10 cellular contexts compared by ENCODE assay signal in the genomic region with DNA sequence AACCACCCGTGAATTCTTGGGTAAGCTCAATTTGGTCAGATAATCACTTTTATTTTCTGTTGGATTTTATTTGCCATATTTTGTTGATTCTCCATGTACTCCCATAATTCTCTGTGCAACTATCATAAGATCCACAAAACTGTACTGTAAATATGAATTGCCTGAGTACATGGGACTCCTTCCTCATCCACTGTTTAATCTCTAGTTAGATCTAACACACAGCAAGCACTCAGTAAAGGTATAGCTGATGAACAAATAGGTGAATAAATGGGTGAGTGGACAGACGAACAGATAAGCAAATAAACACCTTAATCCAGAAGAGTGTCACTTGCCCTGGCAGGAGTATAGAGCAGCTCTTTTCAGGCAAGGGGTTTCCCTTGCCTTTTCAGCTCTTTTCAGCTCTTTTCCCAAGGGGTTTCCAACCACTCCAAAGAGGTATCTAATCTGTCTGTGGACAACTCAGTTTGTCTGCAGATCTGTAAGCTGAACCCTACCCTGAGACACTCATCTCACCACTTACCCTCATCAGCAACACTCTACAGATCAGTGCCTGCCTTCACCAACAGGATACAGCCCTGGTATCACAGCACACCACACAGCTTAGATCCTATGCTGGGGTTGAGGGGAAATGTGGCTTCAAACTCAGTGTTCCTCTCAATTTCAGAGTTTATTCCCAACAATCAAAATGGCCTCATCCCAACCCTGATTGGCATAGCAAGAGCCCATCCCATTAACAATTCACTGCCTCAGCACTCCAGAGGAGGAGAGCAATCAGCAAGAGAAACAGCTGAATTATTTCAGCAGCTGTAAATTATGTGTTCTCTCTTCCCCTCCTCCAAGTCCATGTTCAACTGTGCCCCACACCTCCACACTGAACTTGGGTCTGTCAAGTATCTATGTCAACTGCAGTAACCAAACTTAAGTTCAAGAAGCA. TPM values are rescaled to one million over a fixed set of nuclear protein-coding genes. Genes with fewer than 3 reads are reported as not detected.
DNase-seq lines count a peak whose midpoint lies in the region; ATAC-seq and TF ChIP-seq lines count a peak whose summit lies in the region.
"Had no signal": no experiment of that assay in that cellular context is flagged by ENCODE, and none has a peak within 500 bp of the region (broad histone marks: within the 10 kb centered on the region; RNA-seq: fewer than 3 reads in every experiment).

No MANE protein-coding gene starts in this region.

- POLR2A ChIA-PET in activated CD8-positive, alpha-beta T cell treated with anti-CD3 and anti-CD28 coated beads for 36 hours (lab: Charles Lee) = interaction anchor here (1.2 to 1.5 kb wide), 2 partner anchors 13 to 146 kb away, joined by 3 read pairs; partner anchors contain the start of gene MATR3
- POLR2A ChIA-PET in activated CD8-positive, alpha-beta T cell treated with anti-CD3 and anti-CD28 coated beads, Interleukin-2, amount 10 ng/mL, durations not matched to agents 7 days and 5 days (lab: Charles Lee) = interaction anchor here (1.2 kb wide), 1 partner anchor 21 kb away, joined by 3 read pairs; no protein-coding TSS in a partner anchor

- H3K4me1 Mint-ChIP-seq in activated CD8-positive, alpha-beta T cell treated with anti-CD3 and anti-CD28 coated beads for 36 hours (ENCODE audit: low read depth) = peaks cover 38% of the 10 kb centered on the region
- peaks cover 2% of the 10 kb centered on the region for H3K4me1 Mint-ChIP-seq in activated CD8-positive, alpha-beta T cell treated with anti-CD3 and anti-CD28 coated beads, Interleukin-2, amount 10 ng/mL, durations not matched to agents 7 days and 5 days (ENCODE audit: low read depth)
- peaks cover 47% of the 10 kb centered on the region for H3K4me1 Mint-ChIP-seq in type B pancreatic cell (ENCODE audit: unreplicated experiment)

- H3K27ac Mint-ChIP-seq in activated CD8-positive, alpha-beta T cell treated with anti-CD3 and anti-CD28 coated beads for 36 hours = no peak overlapping the region
- H3K27ac Mint-ChIP-seq in activated CD8-positive, alpha-beta T cell treated with anti-CD3 and anti-CD28 coated beads, Interleukin-2, amount 10 ng/mL, durations not matched to agents 7 days and 5 days = no peak overlapping the region
- H3K27ac Mint-ChIP-seq in type B pancreatic cell = peak overlapping the region; percentile 16
- H3K27ac Mint-ChIP-seq: activated B cell treated with CpG ODN at 0.5 μM for 24 hours had no signal

- peak; percentile 54 for ATAC-seq in activated CD8-positive, alpha-beta T cell treated with anti-CD3 and anti-CD28 coated beads for 36 hours
- ATAC-seq in activated CD8-positive, alpha-beta T cell treated with anti-CD3 and anti-CD28 coated beads, Interleukin-2, amount 10 ng/mL, durations not matched to agents 7 days and 5 days = no peak
- ATAC-seq in left ventricle myocardium superior (peak; percentile 50), left lobe of liver (no peak)

- DNase-seq in activated CD8-positive, alpha-beta T cell treated with anti-CD3 and anti-CD28 coated beads for 36 hours = no peak
- no peak for DNase-seq in activated CD8-positive, alpha-beta T cell treated with anti-CD3 and anti-CD28 coated beads, Interleukin-2, amount 10 ng/mL, durations not matched to agents 7 days and 5 days
- peak; percentile 18 for DNase-seq in NCI-H510A (lab: John Stamatoyannopoulos, UW)
- no peak for DNase-seq in left ventricle myocardium superior
- no peak for DNase-seq in type B pancreatic cell (ENCODE audit: extremely low spot score, unreplicated experiment)
- DNase-seq in epidermal melanocyte (ENCODE audit: insufficient read length, low spot score) = no peak
- no peak for DNase-seq in 8988T
- DNase-seq in left lobe of liver (ENCODE audit: low spot score) = no peak
- DNase-seq: activated B cell treated with CpG ODN at 0.5 μM for 24 hours, brain microvascular endothelial cell had no signal

- no peaks in the 10 kb centered on the region for H3K36me3 Mint-ChIP-seq in activated CD8-positive, alpha-beta T cell treated with anti-CD3 and anti-CD28 coated beads for 36 hours (ENCODE audit: low read depth)
- no peaks in the 10 kb centered on the region for H3K36me3 Mint-ChIP-seq in activated CD8-positive, alpha-beta T cell treated with anti-CD3 and anti-CD28 coated beads, Interleukin-2, amount 10 ng/mL, durations not matched to agents 7 days and 5 days (ENCODE audit: low read depth)
- no peaks in the 10 kb centered on the region for H3K36me3 Mint-ChIP-seq in type B pancreatic cell

- no peaks in the 10 kb centered on the region for H3K27me3 Mint-ChIP-seq in activated CD8-positive, alpha-beta T cell treated with anti-CD3 and anti-CD28 coated beads for 36 hours
- H3K27me3 Mint-ChIP-seq in activated CD8-positive, alpha-beta T cell treated with anti-CD3 and anti-CD28 coated beads, Interleukin-2, amount 10 ng/mL, durations not matched to agents 7 days and 5 days (ENCODE audit: low read depth) = no peaks in the 10 kb centered on the region
- no peaks in the 10 kb centered on the region for H3K27me3 Mint-ChIP-seq in type B pancreatic cell
- H3K27me3 Mint-ChIP-seq: activated B cell treated with CpG ODN at 0.5 μM for 24 hours had no signal

- no peak for TF ChIP-seq CTCF in activated CD8-positive, alpha-beta T cell treated with anti-CD3 and anti-CD28 coated beads for 36 hours (IDR thresholded peaks at IDR 0.05)
- TF ChIP-seq CTCF in type B pancreatic cell (conservative IDR thresholded peaks at IDR 0.05) = no peak

- CTCF ChIA-PET in activated CD8-positive, alpha-beta T cell treated with anti-CD3 and anti-CD28 coated beads for 36 hours (lab: Charles Lee) = interaction anchor here (0.7 to 1.4 kb wide), 4 partner anchors 12 to 115 kb away, joined by 3 to 4 read pairs (median 4); no protein-coding TSS in a partner anchor
- CTCF ChIA-PET in activated CD8-positive, alpha-beta T cell treated with anti-CD3 and anti-CD28 coated beads, Interleukin-2, amount 10 ng/mL, durations not matched to agents 7 days and 5 days (lab: Charles Lee) = interaction anchor here (0.7 to 1.5 kb wide), 2 partner anchors 38 to 357 kb away, joined by 3 read pairs; no protein-coding TSS in a partner anchor

- no peak overlapping the region for H3K4me3 Mint-ChIP-seq in activated CD8-positive, alpha-beta T cell treated with anti-CD3 and anti-CD28 coated beads for 36 hours
- no peak overlapping the region for H3K4me3 Mint-ChIP-seq in activated CD8-positive, alpha-beta T cell treated with anti-CD3 and anti-CD28 coated beads, Interleukin-2, amount 10 ng/mL, durations not matched to agents 7 days and 5 days
- H3K4me3 Mint-ChIP-seq in type B pancreatic cell = no peak overlapping the region
- H3K4me3 Mint-ChIP-seq: activated B cell treated with CpG ODN at 0.5 μM for 24 hours had no signal

- intact Hi-C loops in activated CD8-positive, alpha-beta T cell treated with anti-CD3 and anti-CD28 coated beads for 36 hours (cut with micrococcal nuclease) = no loop called here
- intact Hi-C loops in left ventricle myocardium superior (cut with micrococcal nuclease) = no loop called here

- H3K9me3 Mint-ChIP-seq in activated CD8-positive, alpha-beta T cell treated with anti-CD3 and anti-CD28 coated beads for 36 hours = peaks cover 6% of the 10 kb centered on the region
- H3K9me3 Mint-ChIP-seq in activated CD8-positive, alpha-beta T cell treated with anti-CD3 and anti-CD28 coated beads, Interleukin-2, amount 10 ng/mL, durations not matched to agents 7 days and 5 days (ENCODE audit: insufficient read depth) = no peaks in the 10 kb centered on the region
- H3K9me3 Mint-ChIP-seq in type B pancreatic cell = no peaks in the 10 kb centered on the region
- H3K9me3 Mint-ChIP-seq: activated B cell treated with CpG ODN at 0.5 μM for 24 hours had no signal

RNA-seq across cellular contexts. Expression of gene SIL1, which starts 51.1 kb away (rescaled TPM):
- total RNA-seq in activated CD8-positive, alpha-beta T cell treated with anti-CD3 and anti-CD28 coated beads for 36 hours = 10 to 100 TPM; 27.6 to 32.3 TPM
- 10 to 100 TPM; 15.6 to 18.2 TPM for total RNA-seq in activated CD8-positive, alpha-beta T cell treated with anti-CD3 and anti-CD28 coated beads, Interleukin-2, amount 10 ng/mL, durations not matched to agents 7 days and 5 days
- 46.0 TPM for total RNA-seq in left ventricle myocardium superior
- total RNA-seq in type B pancreatic cell (ENCODE audit: low replicate concordance) = 40.9 and 63.0 TPM in 2 replicates
- total RNA-seq in left lobe of liver = 90.6 TPM

Comparison
In these comparisons a context has a peak if more than half of its experiments do, and no peak if none do; other contexts are left out.
1. ATAC-seq: peak in activated CD8-positive, alpha-beta T cell treated with anti-CD3 and anti-CD28 coated beads for 36 hours (single experiment) and left ventricle myocardium superior (single experiment); none in activated CD8-positive, alpha-beta T cell treated with anti-CD3 and anti-CD28 coated beads, Interleukin-2, amount 10 ng/mL, durations not matched to agents 7 days and 5 days (single experiment) and left lobe of liver (single experiment).